1 cellular context compared by ENCODE assay signal in genomic region chr7:86932038-86932512, GRCh38.
TF ChIP-seq lines count a peak whose summit lies in the region.

No MANE protein-coding gene starts in this region.

TF ChIP-seq in GM23338, 12 proteins besides CTCF, POLR2A, EP300 and RAD21 (continued from another document):
- TF ChIP-seq ZNF462 (CRISPR knock-in tag; IDR thresholded peaks at IDR 0.05), result no peak
- TF ChIP-seq STAT1 (IDR thresholded peaks at IDR 0.05; ENCODE audit: unreplicated experiment), result no peak
